16 cellular contexts compared by ENCODE assay signal in the genomic region with DNA sequence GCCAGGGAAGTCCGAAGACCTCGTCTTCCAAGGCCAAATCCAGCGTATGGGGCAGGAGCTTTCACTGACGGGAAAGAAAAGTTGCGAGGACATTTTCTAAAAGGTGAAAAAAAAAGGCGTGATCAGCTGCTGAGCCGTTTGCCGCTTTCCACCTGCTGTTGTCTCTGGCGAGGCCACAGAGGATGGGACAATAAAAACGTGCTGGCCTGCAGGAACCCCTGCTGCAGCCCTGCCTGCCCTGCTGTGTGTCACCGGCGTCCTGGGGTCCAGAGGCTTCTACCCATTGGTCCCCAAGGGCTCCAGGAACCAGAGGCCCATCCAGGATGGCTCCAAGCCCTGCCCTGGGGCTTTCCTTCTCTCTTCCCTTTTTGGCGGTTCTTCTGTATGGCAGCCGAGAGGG. TPM values are rescaled to one million over a fixed set of nuclear protein-coding genes. Genes with fewer than 3 reads are reported as not detected.
DNase-seq lines count a peak whose midpoint lies in the region; ATAC-seq, FAIRE-seq and TF ChIP-seq lines count a peak whose summit lies in the region.
"Had no signal": no experiment of that assay in that cellular context is flagged by ENCODE, and none has a peak within 500 bp of the region (broad histone marks: within the 10 kb centered on the region; RNA-seq: fewer than 3 reads in every experiment).

No MANE protein-coding gene starts in this region.

- no peak overlapping the region for H3K4ac ChIP-seq in mesendoderm (ENCODE audit: low read depth, low read length)

- no peak overlapping the region for H2BK120ac ChIP-seq in mesendoderm (ENCODE audit: low read depth, low read length)

- no peak overlapping the region for H3K4me3 ChIP-seq in NT2/D1 (ENCODE audit: insufficient read length, low read depth)
- H3K4me3 ChIP-seq in mesendoderm (ENCODE audit: low read length) = no peak overlapping the region
- no peak overlapping the region for H3K4me3 ChIP-seq in small intestine (ENCODE audit: low read depth in 1 of 2, low read length in 2 of 2)

- no peak for TF ChIP-seq CTCF in type B pancreatic cell (conservative IDR thresholded peaks at IDR 0.05)

- no peak overlapping the region for H3K4me3 Mint-ChIP-seq in type B pancreatic cell

- H3K27me3 Mint-ChIP-seq in type B pancreatic cell = peaks cover 6% of the 10 kb centered on the region

- H3K9me3 Mint-ChIP-seq in type B pancreatic cell = no peaks in the 10 kb centered on the region

- H3K27ac Mint-ChIP-seq in type B pancreatic cell = no peak overlapping the region

- H3K27me3 ChIP-seq in NT2/D1 (ENCODE audit: insufficient read depth, insufficient read length) (peaks cover 8% of the 10 kb centered on the region), mesendoderm (ENCODE audit: insufficient read depth, low read length, poor library complexity) (no peaks in the 10 kb centered on the region), small intestine (ENCODE audit: control insufficient read depth in 2 of 2, insufficient read depth in 2 of 2, low read length in 2 of 2) (no peaks in the 10 kb centered on the region)

- no peak overlapping the region for H3K18ac ChIP-seq in mesendoderm (ENCODE audit: low read length)

- H3K27ac ChIP-seq in mesendoderm (ENCODE audit: low read depth, low read length) (no peak overlapping the region), small intestine (ENCODE audit: low read depth in 1 of 2, low read length in 1 of 2) (no peak overlapping the region)

- ATAC-seq in HG03135 (IDR thresholded peaks at IDR 0.05; ENCODE audit: unreplicated experiment) = no peak
- ATAC-seq: HCT116 had no signal

- no peak overlapping the region for H3K23ac ChIP-seq in mesendoderm (ENCODE audit: low read length)

- H3K79me1 ChIP-seq in mesendoderm (ENCODE audit: low read length) = peaks cover 28% of the 10 kb centered on the region

- no peak overlapping the region for H4K8ac ChIP-seq in mesendoderm (ENCODE audit: low read depth, low read length)

- H3K36me3 ChIP-seq in NT2/D1 (ENCODE audit: insufficient read depth, insufficient read length, low read length) = peaks cover 8% of the 10 kb centered on the region
- H3K36me3 ChIP-seq in mesendoderm (ENCODE audit: control insufficient read depth, insufficient read depth, low read length) = no peaks in the 10 kb centered on the region
- H3K36me3 ChIP-seq in small intestine (ENCODE audit: control insufficient read depth in 2 of 2, insufficient read depth in 2 of 2, low read length in 2 of 2) = no peaks in the 10 kb centered on the region

- peaks cover 51% of the 10 kb centered on the region for H3K4me1 Mint-ChIP-seq in type B pancreatic cell (ENCODE audit: unreplicated experiment)

- no peak overlapping the region for H2BK5ac ChIP-seq in mesendoderm (ENCODE audit: low read length)

- H3K4me1 ChIP-seq in NT2/D1 (ENCODE audit: insufficient read depth, insufficient read length) (peaks cover 65% of the 10 kb centered on the region), mesendoderm (ENCODE audit: control insufficient read depth, low read depth, low read length) (peaks cover 20% of the 10 kb centered on the region), small intestine (ENCODE audit: control insufficient read depth in 2 of 2, insufficient read depth in 1 of 2, low read depth in 1 of 2, low read length in 1 of 2) (no peaks in the 10 kb centered on the region)

- H3K9me3 ChIP-seq in NT2/D1 (ENCODE audit: insufficient read depth, low read length) = no peaks in the 10 kb centered on the region
- no peaks in the 10 kb centered on the region for H3K9me3 ChIP-seq in small intestine (ENCODE audit: control insufficient read depth, low read depth)
- H3K9me3 ChIP-seq: Caco-2, SK-N-SH had no signal

- FAIRE-seq in small intestine (lab: Jason Lieb, UNC) = no peak

- H3K4me2 ChIP-seq in mesendoderm (ENCODE audit: low read length) = no peak overlapping the region
- H3K4me2 ChIP-seq: SK-N-SH had no signal

- H3K56ac ChIP-seq in mesendoderm (ENCODE audit: low read length) = peak overlapping the region; percentile 20

- peaks cover 25% of the 10 kb centered on the region for H3K79me2 ChIP-seq in mesendoderm (ENCODE audit: control insufficient read depth, insufficient read depth, low read length)

- no CpG with 5 or more reads among the region's 14 CpGs for WGBS in mesendoderm (ENCODE audit: extremely low coverage, insufficient coverage, low lambda C conversion rate)
- 70 to 83% (median 77%) methylated on average over 14 of the region's 14 CpGs for WGBS in small intestine, 3 donors

- H3K9ac ChIP-seq in NT2/D1 (ENCODE audit: insufficient read length, low read depth) (peak overlapping the region; percentile 11), mesendoderm (ENCODE audit: low read length) (no peak overlapping the region)
- H3K9ac ChIP-seq: SK-N-SH had no signal

- H4K5ac ChIP-seq in mesendoderm (ENCODE audit: low read length) = no peak overlapping the region

- no peak overlapping the region for H2AK5ac ChIP-seq in mesendoderm (ENCODE audit: low read length)

- peak; percentile 19 for DNase-seq in NCI-H748 (lab: John Stamatoyannopoulos, UW; ENCODE audit: unreplicated experiment)
- DNase-seq in NCI-H748 treated with DMSO at 0.1 percent for 48 hours (lab: John Stamatoyannopoulos, UW) = no peak
- no peak for DNase-seq in NT2/D1 (ENCODE audit: low read depth, low spot score)
- no peak for DNase-seq in mesendoderm
- DNase-seq in small intestine = no peak
- no peak for DNase-seq in type B pancreatic cell (ENCODE audit: extremely low spot score, unreplicated experiment)
- DNase-seq: Caco-2, DMS153, EL, KBM-7, MV-4-11, NCI-H526, SHP77, SK-N-SH had no signal

- H2BK15ac ChIP-seq in mesendoderm (replicated peaks; ENCODE audit: low read depth) = no peak overlapping the region

- peaks cover 1% of the 10 kb centered on the region for H3K36me3 Mint-ChIP-seq in type B pancreatic cell

RNA-seq across cellular contexts. Expression of a gene that starts 28.1 kb away (rescaled TPM):
- 16.7 TPM for polyA plus RNA-seq in mesendoderm (2013, experiment 1 of 2)
- 17.3 TPM for polyA plus RNA-seq in mesendoderm (2013, experiment 2 of 2)
- polyA plus RNA-seq in small intestine = 10 to 100 TPM in 1 of 3 donors, 1 to 10 TPM in 2; 9.2 to 25.6 (median 9.8) TPM
- total RNA-seq in type B pancreatic cell (ENCODE audit: low replicate concordance) = 101 and 112 TPM in 2 replicates
